7 cellular contexts compared by ENCODE assay signal in the genomic region with DNA sequence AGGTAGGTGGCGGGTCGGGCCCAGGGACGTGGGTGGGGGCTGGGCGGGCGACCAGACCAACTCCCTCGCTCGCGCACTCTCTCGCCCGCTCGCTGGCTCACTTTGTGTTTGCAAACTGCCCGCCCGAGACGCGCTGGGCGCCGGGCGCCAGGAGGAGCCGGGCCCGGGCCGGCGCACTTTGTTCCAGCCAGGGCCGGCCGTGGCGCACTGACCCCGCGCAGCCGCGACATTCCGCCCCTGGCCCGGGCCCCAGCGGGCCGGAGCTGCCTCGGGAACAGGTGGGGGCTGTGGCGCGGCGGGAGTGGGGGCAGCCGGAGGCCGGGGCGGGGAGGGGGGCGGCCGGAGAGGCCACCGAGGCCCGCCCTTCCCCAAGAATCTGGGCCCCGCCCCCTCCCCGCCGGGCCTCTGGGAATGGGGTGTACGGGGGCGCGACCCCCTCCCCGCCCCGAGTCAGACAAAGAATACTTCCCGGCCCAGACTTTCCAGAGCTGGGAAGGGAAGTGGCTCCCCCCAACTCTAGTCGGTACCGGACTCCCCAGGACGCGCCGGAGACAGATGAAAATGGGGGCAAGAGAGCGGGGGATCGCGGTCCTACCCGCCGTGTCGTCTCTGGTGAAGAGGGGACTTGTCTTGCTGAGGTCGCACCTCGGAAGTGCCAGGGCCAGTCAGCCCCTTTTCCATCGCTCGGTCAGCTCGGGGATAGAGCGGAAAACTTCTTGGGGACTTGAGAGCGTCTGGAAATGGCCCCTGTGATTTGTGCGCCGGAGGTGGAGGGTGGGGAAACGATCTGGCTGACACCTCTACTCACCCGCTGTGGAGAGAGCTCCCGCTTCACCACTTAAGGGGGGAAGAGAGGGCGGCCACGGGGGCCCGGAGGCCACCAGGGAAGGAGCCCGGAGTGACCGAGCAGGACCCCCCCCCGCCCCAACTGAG. TPM values are rescaled to one million over a fixed set of nuclear protein-coding genes. Genes with fewer than 3 reads are reported as not detected.
A peak's percentile ranks its signal among the peaks of the same experiment; 100 is the strongest.
DNase-seq lines count a peak whose midpoint lies in the region; ATAC-seq and TF ChIP-seq lines count a peak whose summit lies in the region.

No MANE protein-coding gene starts in this region.

- peak overlapping the region; percentile 30 for H2BK15ac ChIP-seq in neuronal stem cell (ENCODE audit: low read length)

- no peaks in the 10 kb centered on the region for H3K27me3 ChIP-seq in foreskin keratinocyte
- H3K27me3 ChIP-seq in neuronal stem cell (ENCODE audit: control insufficient read depth in 3 of 3, insufficient read depth in 3 of 3, low read depth in 1 of 3, low read length in 3 of 3), result peaks cover 0 to 32% (median 0%) of the 10 kb centered on the region in 3 experiments

- H3K4me2 ChIP-seq in neuronal stem cell (ENCODE audit: insufficient read depth, low read length, poor library complexity, severe bottlenecking), result peak overlapping the region; percentile 85

- H4K8ac ChIP-seq in neuronal stem cell (ENCODE audit: low read depth, low read length), result no peak overlapping the region

- peak overlapping the region; percentile 95 for H3K4me3 Mint-ChIP-seq in activated T-cell treated with anti-CD3 and anti-CD28 coated beads, Interleukin-2, amount 50 U/mL, for 4 hours

- peak overlapping the region; percentile 94 for H3K9ac ChIP-seq in neuronal stem cell (ENCODE audit: low read depth, low read length, poor library complexity)

- no peak overlapping the region for H2BK12ac ChIP-seq in neuronal stem cell (ENCODE audit: low read length)

- H2AFZ ChIP-seq in neuronal stem cell (ENCODE audit: low read length), result peak overlapping the region; percentile 50

- H2BK5ac ChIP-seq in neuronal stem cell (ENCODE audit: low read length), result peak overlapping the region; percentile 87

- H3K4ac ChIP-seq in neuronal stem cell (ENCODE audit: low read length), result no peak overlapping the region

- TF ChIP-seq CTCF in GM10266 (IDR thresholded peaks at IDR 0.05; ENCODE audit: control insufficient read depth, insufficient read depth, low read depth, missing control alignments) (no peak), LNCaP clone FGC (IDR thresholded peaks at IDR 0.05; ENCODE audit: control insufficient read depth, extremely low read depth, insufficient read depth) (no peak), foreskin keratinocyte (conservative IDR thresholded peaks at IDR 0.05) (no peak)

- peak overlapping the region; percentile 73 for H3K4me3 ChIP-seq in LNCaP clone FGC (ENCODE audit: low read depth, low read length)
- peak overlapping the region; percentile 89 to 91 for H3K4me3 ChIP-seq in neuronal stem cell (ENCODE audit: low read length in 2 of 2)

- no CpG with 5 or more reads among the region's 82 CpGs for WGBS in neuronal stem cell (ENCODE audit: extremely low coverage in 2 of 2, insufficient read length in 2 of 2, insufficient replicate concordance in 1 of 2), 2 donors

- H3K4me1 ChIP-seq in foreskin keratinocyte, result no peaks in the 10 kb centered on the region
- peaks cover 39 to 40% of the 10 kb centered on the region in 2 donors for H3K4me1 ChIP-seq in neuronal stem cell (ENCODE audit: control insufficient read depth in 2 of 2, insufficient read depth in 1 of 2, low read depth in 1 of 2, low read length in 2 of 2)

- peaks cover 2% of the 10 kb centered on the region for H3K27me3 Mint-ChIP-seq in activated T-cell treated with anti-CD3 and anti-CD28 coated beads, Interleukin-2, amount 50 U/mL, for 4 hours (ENCODE audit: low read depth)

- H3K27ac ChIP-seq in foreskin keratinocyte, result peak overlapping the region; percentile 6
- H3K27ac ChIP-seq in neuronal stem cell (replicated peaks; ENCODE audit: low read length), result peak overlapping the region; percentile 8

- H2AK5ac ChIP-seq in neuronal stem cell (ENCODE audit: low read depth, low read length), result peak overlapping the region; percentile 23

- no peak overlapping the region for H3K14ac ChIP-seq in neuronal stem cell (ENCODE audit: low read length)

- DNase-seq in GM10266 (ENCODE audit: extremely low spot score), result peak; percentile 57
- DNase-seq in LNCaP clone FGC (ENCODE audit: low read depth), result no peak
- DNase-seq in activated T-cell treated with anti-CD3 and anti-CD28 coated beads, Interleukin-2, amount 50 U/mL, for 4 hours, result no peak
- peak in 1 of 2 donors; percentile 30 for DNase-seq in foreskin keratinocyte
- DNase-seq in neuronal stem cell (ENCODE audit: low spot score), result peak; percentile 40

- H3K79me1 ChIP-seq in neuronal stem cell (ENCODE audit: low read depth, low read length), result peaks cover 12% of the 10 kb centered on the region

- H3K36me3 ChIP-seq in neuronal stem cell (replicated peaks in 1 of 2; ENCODE audit: control insufficient read depth in 2 of 2, insufficient read depth in 2 of 2, low read length in 2 of 2), result peaks cover 14 to 40% of the 10 kb centered on the region in 2 donors

- peaks cover 22% of the 10 kb centered on the region for H3K4me1 Mint-ChIP-seq in activated T-cell treated with anti-CD3 and anti-CD28 coated beads, Interleukin-2, amount 50 U/mL, for 4 hours (ENCODE audit: low read depth)

- H3K18ac ChIP-seq in neuronal stem cell (ENCODE audit: low read length), result peak overlapping the region; percentile 98

- no peak overlapping the region for H4K91ac ChIP-seq in neuronal stem cell (ENCODE audit: low read depth, low read length, poor library complexity)

- H3K9me3 ChIP-seq in neuronal stem cell (replicated peaks in 1 of 2; ENCODE audit: control insufficient read depth in 2 of 2, insufficient read depth in 1 of 2, low read depth in 1 of 2, low read length in 2 of 2), result peaks cover 0 to 2% of the 10 kb centered on the region in 2 donors

- H2BK120ac ChIP-seq in neuronal stem cell (ENCODE audit: low read depth, low read length), result peak overlapping the region; percentile 32

- H3K9me3 Mint-ChIP-seq in activated T-cell treated with anti-CD3 and anti-CD28 coated beads, Interleukin-2, amount 50 U/mL, for 4 hours, result no peaks in the 10 kb centered on the region

- peaks cover 7% of the 10 kb centered on the region for H3K36me3 Mint-ChIP-seq in activated T-cell treated with anti-CD3 and anti-CD28 coated beads, Interleukin-2, amount 50 U/mL, for 4 hours (ENCODE audit: insufficient read depth)

- peak; percentile 17 for ATAC-seq in GM21825 (IDR thresholded peaks at IDR 0.05; ENCODE audit: unreplicated experiment)
- peak in 1 of 2 donors; percentile 10 for ATAC-seq in activated T-cell treated with anti-CD3 and anti-CD28 coated beads, Interleukin-2, amount 50 U/mL, for 4 hours
- ATAC-seq in foreskin keratinocyte, result peak; percentile 13
- ATAC-seq in GM18868 (IDR thresholded peaks at IDR 0.05; ENCODE audit: unreplicated experiment), result no peak

- peak overlapping the region; percentile 39 for H3K23ac ChIP-seq in neuronal stem cell (ENCODE audit: low read depth, low read length, poor library complexity)

RNA-seq across cellular contexts. Expression of gene FOXP4, which starts 1.0 kb away (rescaled TPM):
- 10 to 100 TPM; 23.0 to 38.6 (median 28.2) TPM for total RNA-seq in activated T-cell treated with anti-CD3 and anti-CD28 coated beads, Interleukin-2, amount 50 U/mL, for 4 hours
- total RNA-seq in foreskin keratinocyte, result 8.2 and 8.8 TPM in 2 replicates
- polyA plus RNA-seq in foreskin keratinocyte, result 12.2 and 12.5 TPM in 2 replicates
- 43.1 TPM for polyA plus RNA-seq in neuronal stem cell (2013, experiment 1 of 2)
- polyA plus RNA-seq in neuronal stem cell (2013, experiment 2 of 2), result 44.6 TPM

Comparison
In these comparisons a context has a peak if more than half of its experiments do, and no peak if none do; other contexts are left out.
1. DNase-seq: peak in GM10266 (single experiment) and neuronal stem cell (single experiment); none in LNCaP clone FGC (single experiment) and activated T-cell treated with anti-CD3 and anti-CD28 coated beads, Interleukin-2, amount 50 U/mL, for 4 hours (single experiment).